In genomic region chr13:54449922-54450321, GRCh38 we compare ENCODE assay signal across 20 cellular contexts.
DNase-seq lines count a peak whose midpoint lies in the region; ATAC-seq, FAIRE-seq and TF ChIP-seq lines count a peak whose summit lies in the region.
"Had no signal": no experiment of that assay in that cellular context is flagged by ENCODE, and none has a peak within 500 bp of the region (broad histone marks: within the 10 kb centered on the region; RNA-seq: fewer than 3 reads in every experiment).

No MANE protein-coding gene starts in this region.

- H3K27ac Mint-ChIP-seq in stimulated activated naive CD8-positive, alpha-beta T cell treated with anti-CD3 and anti-CD28 coated beads, Interleukin-15, amount 100 ng/mL, for 72 hours: no peak overlapping the region
- H3K27ac Mint-ChIP-seq: activated T-cell treated with anti-CD3 and anti-CD28 coated beads, Interleukin-2, amount 50 U/mL, for 72 hours had no signal

- H4K20me1 ChIP-seq in DND-41 (ENCODE audit: insufficient read depth, low read length) (no peaks in the 10 kb centered on the region), OCI-LY1 (ENCODE audit: insufficient read depth, low read length) (no peaks in the 10 kb centered on the region)
- H4K20me1 ChIP-seq: BLaER1 had no signal

- H3K36me3 ChIP-seq in DND-41 (ENCODE audit: insufficient read depth, low read length) (no peaks in the 10 kb centered on the region), OCI-LY1 (ENCODE audit: insufficient read depth, low read length) (no peaks in the 10 kb centered on the region), gastrocnemius medialis (no peaks in the 10 kb centered on the region)
- H3K36me3 ChIP-seq: adrenal gland, BLaER1, suprapubic skin had no signal

- no peak overlapping the region for H2AFZ ChIP-seq in DND-41 (ENCODE audit: low read depth, low read length)
- no peak overlapping the region for H2AFZ ChIP-seq in OCI-LY1 (ENCODE audit: low read length)

- H3K9ac ChIP-seq in DND-41 (ENCODE audit: low read depth, low read length): no peak overlapping the region
- no peak overlapping the region for H3K9ac ChIP-seq in OCI-LY1 (ENCODE audit: low read length)
- H3K9ac ChIP-seq: BLaER1 had no signal

- no peaks in the 10 kb centered on the region for H3F3A ChIP-seq in OCI-LY1 (ENCODE audit: insufficient read depth, low read length)

- DNase-seq in DND-41: no peak
- DNase-seq in gastrocnemius medialis: no peak
- DNase-seq in stimulated activated naive CD8-positive, alpha-beta T cell treated with anti-CD3 and anti-CD28 coated beads, Interleukin-15, amount 100 ng/mL, for 72 hours: no peak
- DNase-seq: activated CD4-positive, alpha-beta T cell treated with anti-CD3 and anti-CD28 coated beads, Interleukin-2, amount 50 U/mL, for 48 hours; activated T-cell treated with anti-CD3 and anti-CD28 coated beads, Interleukin-2, amount 50 U/mL, for 72 hours; adrenal gland; cerebellar nuclear complex; EL; NCI-H1417; NCI-H510A; posterior cingulate gyrus; T1000 had no signal

- FAIRE-seq in A204.1 (lab: Jason Lieb, UNC) (peak; percentile 9), endometrium (lab: Jason Lieb, UNC) (peak; percentile 37)
- FAIRE-seq: GM12892 had no signal

- TF ChIP-seq CTCF in DND-41 (IDR thresholded peaks at IDR 0.05; ENCODE audit: borderline replicate concordance, extremely low read depth, low read length, poor library complexity, severe bottlenecking) (peak; percentile 12), OCI-LY1 (IDR thresholded peaks at IDR 0.05; ENCODE audit: low read length) (peak; percentile 31; the same call in 1 of the 2 replicates), gastrocnemius medialis (IDR thresholded peaks at IDR 0.05 in 4 of 5, conservative IDR thresholded peaks at IDR 0.05 in 1 of 5) (no peak)

- intact Hi-C loops in gastrocnemius medialis (cut with DNase I; ENCODE audit: low total_unique reads): no loop called here

- H3K4me3 Mint-ChIP-seq in stimulated activated naive CD8-positive, alpha-beta T cell treated with anti-CD3 and anti-CD28 coated beads, Interleukin-15, amount 100 ng/mL, for 72 hours: no peak overlapping the region
- H3K4me3 Mint-ChIP-seq: activated T-cell treated with anti-CD3 and anti-CD28 coated beads, Interleukin-2, amount 50 U/mL, for 72 hours had no signal

- no peak overlapping the region for H3K27ac ChIP-seq in DND-41 (ENCODE audit: low read length)
- H3K27ac ChIP-seq in OCI-LY1 (ENCODE audit: low read depth, low read length, poor library complexity, severe bottlenecking): no peak overlapping the region
- no peak overlapping the region for H3K27ac ChIP-seq in gastrocnemius medialis
- H3K27ac ChIP-seq: adrenal gland, BLaER1, suprapubic skin had no signal

- H3K9me2 ChIP-seq in OCI-LY1 (ENCODE audit: low read depth, low read length): no peaks in the 10 kb centered on the region

- no peaks in the 10 kb centered on the region for H3K4me1 Mint-ChIP-seq in stimulated activated naive CD8-positive, alpha-beta T cell treated with anti-CD3 and anti-CD28 coated beads, Interleukin-15, amount 100 ng/mL, for 72 hours

- H3K9me3 Mint-ChIP-seq in stimulated activated naive CD8-positive, alpha-beta T cell treated with anti-CD3 and anti-CD28 coated beads, Interleukin-15, amount 100 ng/mL, for 72 hours: peaks cover 18 to 27% of the 10 kb centered on the region in 2 donors

- H3K9me3 ChIP-seq in DND-41 (ENCODE audit: insufficient read depth, low read length, severe bottlenecking) (no peaks in the 10 kb centered on the region), OCI-LY1 (ENCODE audit: low read length) (no peaks in the 10 kb centered on the region), gastrocnemius medialis (no peaks in the 10 kb centered on the region)
- H3K9me3 ChIP-seq: adrenal gland, suprapubic skin had no signal

- H3K4me1 ChIP-seq in DND-41 (ENCODE audit: insufficient read depth, low read length): no peaks in the 10 kb centered on the region
- H3K4me1 ChIP-seq in OCI-LY1 (ENCODE audit: insufficient read depth, low read length, severe bottlenecking): no peaks in the 10 kb centered on the region
- H3K4me1 ChIP-seq in gastrocnemius medialis: no peaks in the 10 kb centered on the region
- H3K4me1 ChIP-seq: adrenal gland, BLaER1, suprapubic skin had no signal

- ATAC-seq in DND-41 (ENCODE audit: insufficient read depth, low read depth): no peak
- ATAC-seq in HG03469 (IDR thresholded peaks at IDR 0.05; ENCODE audit: unreplicated experiment): no peak
- no peak for ATAC-seq in gastrocnemius medialis
- no peak for ATAC-seq in stimulated activated naive CD8-positive, alpha-beta T cell treated with anti-CD3 and anti-CD28 coated beads, Interleukin-15, amount 100 ng/mL, for 72 hours
- ATAC-seq in GM21515 (IDR thresholded peaks at IDR 0.05; ENCODE audit: unreplicated experiment): no peak
- ATAC-seq: activated T-cell treated with anti-CD3 and anti-CD28 coated beads, Interleukin-2, amount 50 U/mL, for 72 hours had no signal

- H3K79me2 ChIP-seq in DND-41 (ENCODE audit: insufficient read depth, low read length) (no peaks in the 10 kb centered on the region), OCI-LY1 (ENCODE audit: insufficient read depth, low read length) (no peaks in the 10 kb centered on the region)

- no peak overlapping the region for H3K4me2 ChIP-seq in DND-41 (ENCODE audit: insufficient read depth, low read length)
- no peak overlapping the region for H3K4me2 ChIP-seq in OCI-LY1 (ENCODE audit: low read length)
- H3K4me2 ChIP-seq: BLaER1 had no signal

- in situ Hi-C loops in gastrocnemius medialis (cut with MboI; ENCODE audit: low sequenced_read_pairs in 4 of 4): no loop called here

- no peak overlapping the region for H3K4me3 ChIP-seq in DND-41 (ENCODE audit: low read depth in 1 of 2, low read length in 2 of 2)
- no peak overlapping the region for H3K4me3 ChIP-seq in OCI-LY1 (ENCODE audit: low read depth, low read length, poor library complexity, severe bottlenecking)
- no peak overlapping the region for H3K4me3 ChIP-seq in gastrocnemius medialis
- H3K4me3 ChIP-seq: adrenal gland, BLaER1, suprapubic skin had no signal

- no peak for TF ChIP-seq POLR2A in gastrocnemius medialis (IDR thresholded peaks at IDR 0.05)

- H3K27me3 ChIP-seq in DND-41 (ENCODE audit: insufficient read depth, low read length, poor library complexity): no peaks in the 10 kb centered on the region
- H3K27me3 ChIP-seq in OCI-LY1 (ENCODE audit: insufficient read depth, low read length): no peaks in the 10 kb centered on the region
- no peaks in the 10 kb centered on the region for H3K27me3 ChIP-seq in gastrocnemius medialis
- H3K27me3 ChIP-seq: adrenal gland, BLaER1, suprapubic skin had no signal

- H3K27me3 Mint-ChIP-seq in stimulated activated naive CD8-positive, alpha-beta T cell treated with anti-CD3 and anti-CD28 coated beads, Interleukin-15, amount 100 ng/mL, for 72 hours: no peaks in the 10 kb centered on the region

Comparison
In these comparisons a context has a peak if more than half of its experiments do, and no peak if none do; other contexts are left out.
1. CTCF ChIP-seq: peak in DND-41 (single experiment) and OCI-LY1 (single experiment); none in gastrocnemius medialis (0 of 5).